ENCODE assay signal across 14 cellular contexts in genomic region chr12:52043386-52044212, GRCh38. TPM values are rescaled to one million over a fixed set of nuclear protein-coding genes. Genes with fewer than 3 reads are reported as not detected.
DNase-seq lines count a peak whose midpoint lies in the region; TF ChIP-seq lines count a peak whose summit lies in the region.
"Had no signal": no experiment of that assay in that cellular context is flagged by ENCODE, and none has a peak within 500 bp of the region (broad histone marks: within the 10 kb centered on the region; RNA-seq: fewer than 3 reads in every experiment).

No MANE protein-coding gene starts in this region.

- H3K27me3 Mint-ChIP-seq in immature natural killer cell (ENCODE audit: low read depth in 3 of 3) (peaks cover 0 to 2% (median 1%) of the 10 kb centered on the region in 3 donors), osteocyte (ENCODE audit: unreplicated experiment) (no peaks in the 10 kb centered on the region)
- H3K27me3 Mint-ChIP-seq: IgD-negative memory B cell had no signal

- POLR2A ChIA-PET in AG04450 (lab: Yijun Ruan, JAX), result interaction anchor here (1.1 kb wide), 1 partner anchor 8 kb away, joined by 5 read pairs; the partner anchor contains the start of gene NR4A1

- H3K4me1 ChIP-seq in adipocyte (ENCODE audit: control insufficient read depth, insufficient read depth, low read length) (peaks cover 30% of the 10 kb centered on the region), parathyroid adenoma (peaks cover 2% of the 10 kb centered on the region)

- CTCF ChIA-PET in AG04450 (lab: Charles Lee), result interaction anchor here (0.8 to 3.4 kb wide), 2 partner anchors 18 to 39 kb away, joined by 3 to 24 read pairs; no protein-coding TSS in a partner anchor

- H3K27ac Mint-ChIP-seq in immature natural killer cell (peak overlapping the region in 1 of 6 donors; percentile 16), osteocyte (ENCODE audit: unreplicated experiment) (no peak overlapping the region)
- H3K27ac Mint-ChIP-seq: T-helper 2 cell treated with Interferon-gamma antibody and Interleukin-4, amounts not matched to agents 5 μg/mL and 100 μg/mL, for 36 hours had no signal

- H3K9me3 Mint-ChIP-seq in immature natural killer cell (no peaks in the 10 kb centered on the region), osteocyte (ENCODE audit: unreplicated experiment) (no peaks in the 10 kb centered on the region)
- H3K9me3 Mint-ChIP-seq: IgD-negative memory B cell; T-helper 2 cell treated with Interferon-gamma antibody and Interleukin-4, amounts not matched to agents 5 μg/mL and 100 μg/mL, for 36 hours had no signal

- peak overlapping the region; percentile 2 for H3K4me2 ChIP-seq in parathyroid adenoma (ENCODE audit: low read length)
- H3K4me2 ChIP-seq: PC-9 had no signal

- no peaks in the 10 kb centered on the region for H3K9me3 ChIP-seq in AG04450 (ENCODE audit: control insufficient read depth, insufficient read depth, low read length)
- no peaks in the 10 kb centered on the region for H3K9me3 ChIP-seq in adipocyte (ENCODE audit: control insufficient read depth, low read length)
- no peaks in the 10 kb centered on the region for H3K9me3 ChIP-seq in parathyroid adenoma (ENCODE audit: control insufficient read depth, low read length)

- intact Hi-C loops in cardiac septum (cut with DNase I), result loop anchor here (2.0 to 10.0 kb wide), 3 partner anchors 17 to 831 kb away; no protein-coding TSS in a partner anchor

- peak overlapping the region; percentile 58 for H3K9ac ChIP-seq in adipocyte (ENCODE audit: low read length)
- H3K9ac ChIP-seq in parathyroid adenoma, result no peak overlapping the region

- no peak overlapping the region for H2AFZ ChIP-seq in parathyroid adenoma
- H2AFZ ChIP-seq: PC-9 had no signal

- TF ChIP-seq CTCF in AG04450 (IDR thresholded peaks at IDR 0.05; ENCODE audit: low read depth, low read length) (no peak), parathyroid adenoma (IDR thresholded peaks at IDR 0.05) (no peak), GM13976 (IDR thresholded peaks at IDR 0.05; ENCODE audit: borderline replicate concordance, control extremely low read depth, extremely low read depth, insufficient read depth, missing control alignments) (no peak), osteocyte (IDR thresholded peaks at IDR 0.05) (no peak)

- DNase-seq in AG04450 (ENCODE audit: low read depth, low spot score) (no peak), adipocyte (ENCODE audit: low read depth) (no peak), cardiac septum (ENCODE audit: low spot score) (peak; percentile 89), dedifferentiated amniotic fluid mesenchymal stem cell (ENCODE audit: extremely low spot score) (no peak), immature natural killer cell (no peak), GM13976 (ENCODE audit: low spot score) (no peak), osteocyte (ENCODE audit: extremely low spot score, unreplicated experiment) (no peak)
- DNase-seq: NCI-H187 treated with DMSO at 0.1 percent for 48 hours, small intestine had no signal

- H3K79me2 ChIP-seq in parathyroid adenoma, result peaks cover 4% of the 10 kb centered on the region

- H3K4me3 Mint-ChIP-seq in immature natural killer cell (no peak overlapping the region), osteocyte (ENCODE audit: unreplicated experiment) (no peak overlapping the region)
- H3K4me3 Mint-ChIP-seq: IgD-negative memory B cell; T-helper 2 cell treated with Interferon-gamma antibody and Interleukin-4, amounts not matched to agents 5 μg/mL and 100 μg/mL, for 36 hours had no signal

- H3K27ac ChIP-seq in AG04450 (ENCODE audit: low read depth, low read length) (peak overlapping the region; percentile 21), parathyroid adenoma (peak overlapping the region; percentile 70)
- H3K27ac ChIP-seq: PC-9 had no signal

- no peaks in the 10 kb centered on the region for H3K36me3 Mint-ChIP-seq in immature natural killer cell
- no peaks in the 10 kb centered on the region for H3K36me3 Mint-ChIP-seq in osteocyte (ENCODE audit: unreplicated experiment)

- in situ Hi-C loops in GM13976 (cut with MboI; ENCODE audit: low sequenced_read_pairs, unreplicated experiment), result no loop called here

- H3K4me3 ChIP-seq in AG04450 (ENCODE audit: low read depth, low read length), result no peak overlapping the region
- no peak overlapping the region for H3K4me3 ChIP-seq in adipocyte (ENCODE audit: low read length)
- no peak overlapping the region for H3K4me3 ChIP-seq in parathyroid adenoma (ENCODE audit: low read depth, low read length)
- H3K4me3 ChIP-seq: PC-9 had no signal

- H3K4me1 Mint-ChIP-seq in immature natural killer cell (peaks cover 11 to 19% of the 10 kb centered on the region in 2 donors), osteocyte (ENCODE audit: unreplicated experiment) (peaks cover 14% of the 10 kb centered on the region)

- H3K27me3 ChIP-seq in AG04450 (ENCODE audit: control insufficient read depth, insufficient read depth, low read length) (no peaks in the 10 kb centered on the region), adipocyte (replicated peaks; ENCODE audit: control insufficient read depth, insufficient read depth, low read length) (no peaks in the 10 kb centered on the region), parathyroid adenoma (ENCODE audit: control insufficient read depth, insufficient read depth, low read length) (no peaks in the 10 kb centered on the region)

- no peaks in the 10 kb centered on the region for H3K36me3 ChIP-seq in adipocyte (ENCODE audit: control insufficient read depth, insufficient read depth, low read length, severe bottlenecking)
- no peaks in the 10 kb centered on the region for H3K36me3 ChIP-seq in parathyroid adenoma (ENCODE audit: control insufficient read depth, insufficient read depth, low read length)

RNA-seq across cellular contexts. Expression of gene NR4A1, which starts 7.6 kb away (rescaled TPM):
- polyA plus RNA-seq in AG04450 (2011; rRNA removed), result 4.4 and 6.9 TPM in 2 replicates
- 16.4 and 18.6 TPM in 2 replicates for polyA minus RNA-seq in AG04450 (2011; rRNA and poly(A)+ RNA removed)
- total RNA-seq in cardiac septum, result 76.3 TPM
- 1 to 10 TPM in 2 of 3 donors, under 1 TPM in 1; 0.83 to 2.1 (median 1.3) TPM for polyA plus RNA-seq in immature natural killer cell
- 6.7 and 13.0 TPM in 2 replicates for total RNA-seq in osteocyte

RNA-seq across cellular contexts. Expression of gene ATG101, which starts 26.2 kb away (rescaled TPM):
- polyA plus RNA-seq in AG04450 (2011; rRNA removed) (97.3 and 112 TPM in 2 replicates), immature natural killer cell (10 to 100 TPM; 25.8 to 50.8 (median 32.2) TPM)
- polyA minus RNA-seq in AG04450 (2011; rRNA and poly(A)+ RNA removed), result 66.0 and 79.1 TPM in 2 replicates
- total RNA-seq in cardiac septum (23.2 TPM), osteocyte (41.7 and 46.1 TPM in 2 replicates)

RNA-seq across cellular contexts. Expression of gene SMIM41, which starts 35.9 kb away (rescaled TPM):
- polyA plus RNA-seq in AG04450 (2011; rRNA removed), result not detected in 2 replicates
- not detected in 2 replicates for polyA minus RNA-seq in AG04450 (2011; rRNA and poly(A)+ RNA removed)
- total RNA-seq in cardiac septum, result not detected
- not detected for polyA plus RNA-seq in immature natural killer cell
- not detected in 2 replicates for total RNA-seq in osteocyte
- total RNA-seq: G401, PC-9 had no signal
- polyA plus RNA-seq: IgD-negative memory B cell had no signal

RNA-seq across cellular contexts. Expression of gene TAMALIN, which starts 36.9 kb away (rescaled TPM):
- 7.2 and 7.4 TPM in 2 replicates for polyA plus RNA-seq in AG04450 (2011; rRNA removed)
- 8.3 and 10.2 TPM in 2 replicates for polyA minus RNA-seq in AG04450 (2011; rRNA and poly(A)+ RNA removed)
- 27.5 TPM for total RNA-seq in cardiac septum
- 1 to 10 TPM; 1.1 to 3.1 (median 1.2) TPM for polyA plus RNA-seq in immature natural killer cell
- 22.5 and 25.5 TPM in 2 replicates for total RNA-seq in osteocyte
- total RNA-seq: PC-9 had no signal
